Comparison of ENCODE assay signal across 23 cellular contexts in the genomic region with DNA sequence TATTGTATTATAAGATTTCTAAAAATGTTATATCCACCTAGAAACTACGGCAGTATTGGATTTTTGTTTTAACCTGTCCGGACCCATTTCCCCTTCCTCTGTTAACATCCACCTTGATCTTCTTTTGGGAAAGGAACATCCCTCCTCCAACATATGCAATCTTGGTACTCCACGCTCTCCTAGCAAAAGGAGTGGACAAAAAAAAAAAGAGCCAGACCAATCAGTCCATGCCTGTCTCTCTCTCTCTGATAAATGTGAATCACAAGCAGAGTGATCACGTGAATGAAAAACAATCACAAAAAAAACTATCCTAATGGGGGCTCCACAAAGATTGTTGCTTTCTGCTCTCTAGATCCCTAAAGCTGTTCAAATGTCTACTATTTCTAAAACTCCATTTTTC.
"Had no signal": no experiment of that assay in that cellular context is flagged by ENCODE, and none has a peak within 500 bp of the region (broad histone marks: within the 10 kb centered on the region; RNA-seq: fewer than 3 reads in every experiment).

No MANE protein-coding gene starts in this region.

- H3K4me3 ChIP-seq: hepatocyte, lower lobe of right lung, ovary, spleen, suprapubic skin, thoracic aorta, tibial artery, upper lobe of right lung had no signal

- H3K27ac ChIP-seq: hepatocyte, lower lobe of right lung, ovary, spleen, suprapubic skin, thoracic aorta, tibial artery, upper lobe of right lung had no signal

- H3K4me2 ChIP-seq: hepatocyte had no signal

- ATAC-seq: lower lobe of right lung; naive thymus-derived CD4-positive, alpha-beta T cell; natural killer cell treated with Interleukin-12 subunit alpha and Interleukin-12 subunit beta and Interleukin-15 and Interleukin-18, amount 100 ng/mL, for 72 hours; right cardiac atrium; sciatic nerve; stimulated activated effector memory CD8-positive, alpha-beta T cell treated with anti-CD3 and anti-CD28 coated beads, Interleukin-12 subunit alpha, Interleukin-12 subunit beta, amount 100 ng/mL, for 72 hours; upper lobe of right lung had no signal

- H3K27ac Mint-ChIP-seq: natural killer cell treated with Interleukin-12 subunit alpha and Interleukin-12 subunit beta and Interleukin-15 and Interleukin-18, amount 100 ng/mL, for 72 hours; progenitor cell of endocrine pancreas; stimulated activated effector memory CD8-positive, alpha-beta T cell treated with anti-CD3 and anti-CD28 coated beads, Interleukin-12 subunit alpha, Interleukin-12 subunit beta, amount 100 ng/mL, for 72 hours; stimulated activated naive CD8-positive, alpha-beta T cell treated with anti-CD3 and anti-CD28 coated beads, Interleukin-15, Interleukin-2, amounts not matched to agents 100 ng/mL and 50 ng/mL, for 24 hours had no signal

- H3K27me3 Mint-ChIP-seq: naive thymus-derived CD4-positive, alpha-beta T cell; natural killer cell treated with Interleukin-12 subunit alpha and Interleukin-12 subunit beta and Interleukin-15 and Interleukin-18, amount 100 ng/mL, for 72 hours; progenitor cell of endocrine pancreas; stimulated activated naive CD8-positive, alpha-beta T cell treated with anti-CD3 and anti-CD28 coated beads, Interleukin-15, Interleukin-2, amounts not matched to agents 100 ng/mL and 50 ng/mL, for 24 hours had no signal

- H3K4me1 ChIP-seq: lower lobe of right lung, suprapubic skin, upper lobe of right lung had no signal

- H3K36me3 ChIP-seq: lower lobe of right lung, ovary, suprapubic skin, thoracic aorta, upper lobe of right lung had no signal

- DNase-seq: islet precursor cell; lower lobe of right lung; mammary epithelial cell; mesenchymal stem cell; naive thymus-derived CD4-positive, alpha-beta T cell; ovary; retina; right cardiac atrium; small intestine; spleen; stimulated activated CD4-positive, alpha-beta T cell treated with anti-CD3 and anti-CD28 coated beads, Interleukin-4, amount 100 ng/mL, for 24 hours; stimulated activated naive CD4-positive, alpha-beta T cell; tibial artery; trophoblast cell; upper lobe of right lung had no signal

- H2AFZ ChIP-seq: hepatocyte had no signal

- H3K27me3 ChIP-seq: hepatocyte, ovary, spleen, suprapubic skin, tibial artery, upper lobe of right lung had no signal

- H3K9me3 ChIP-seq: lower lobe of right lung, ovary, suprapubic skin, thoracic aorta, tibial artery, upper lobe of right lung had no signal

- H3K4me3 Mint-ChIP-seq: natural killer cell treated with Interleukin-12 subunit alpha and Interleukin-12 subunit beta and Interleukin-15 and Interleukin-18, amount 100 ng/mL, for 72 hours; stimulated activated effector memory CD8-positive, alpha-beta T cell treated with anti-CD3 and anti-CD28 coated beads, Interleukin-12 subunit alpha, Interleukin-12 subunit beta, amount 100 ng/mL, for 72 hours; stimulated activated naive CD8-positive, alpha-beta T cell treated with anti-CD3 and anti-CD28 coated beads, Interleukin-15, Interleukin-2, amounts not matched to agents 100 ng/mL and 50 ng/mL, for 24 hours had no signal
